2 cellular contexts compared by ENCODE assay signal in the genomic region with DNA sequence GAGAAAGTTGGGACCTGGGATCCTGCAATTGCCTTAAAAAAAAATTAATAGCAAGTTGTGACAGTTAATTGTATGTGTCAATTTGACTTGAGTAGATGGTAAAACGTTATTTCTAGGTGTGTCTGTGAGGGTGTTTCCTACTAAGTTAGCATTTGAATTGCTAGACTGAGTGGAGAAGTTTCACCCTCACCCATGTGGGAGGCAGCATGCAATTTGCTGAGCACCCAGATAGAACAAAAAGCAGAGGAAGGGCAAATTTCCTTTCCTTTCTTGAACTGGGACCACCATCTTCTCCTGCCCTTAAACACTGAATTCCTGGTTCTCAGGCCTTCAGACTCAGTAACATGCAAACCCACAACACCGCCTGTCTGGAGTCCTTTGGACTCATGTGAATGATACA.
"Had no signal": no experiment of that assay in that cellular context is flagged by ENCODE, and none has a peak within 500 bp of the region (broad histone marks: within the 10 kb centered on the region; RNA-seq: fewer than 3 reads in every experiment).

No MANE protein-coding gene starts in this region.

- DNase-seq: GDM1, GF-D8 had no signal
